Comparison of ENCODE assay signal across 10 cellular contexts in genomic region chr5:41748631-41749030, GRCh38.
DNase-seq lines count a peak whose midpoint lies in the region; ATAC-seq and TF ChIP-seq lines count a peak whose summit lies in the region.
"Had no signal": no experiment of that assay in that cellular context is flagged by ENCODE, and none has a peak within 500 bp of the region (broad histone marks: within the 10 kb centered on the region; RNA-seq: fewer than 3 reads in every experiment).

No MANE protein-coding gene starts in this region.

- H3K36me3 Mint-ChIP-seq in chondrocyte (ENCODE audit: low read depth) (peaks cover 11% of the 10 kb centered on the region), GM23338 (ENCODE audit: low read depth) (peaks cover 15% of the 10 kb centered on the region; the same call in 2 of the 3 replicates)

- H3K27ac Mint-ChIP-seq in chondrocyte (ENCODE audit: unreplicated experiment) (peak overlapping the region; percentile 14), GM23338 (no peak overlapping the region)

- no peaks in the 10 kb centered on the region for H3K79me2 ChIP-seq in GM23338 (replicated peaks; ENCODE audit: insufficient read depth)
- H3K79me2 ChIP-seq: hepatocyte had no signal

- H3K4me1 Mint-ChIP-seq in chondrocyte (ENCODE audit: low read depth) (peaks cover 25% of the 10 kb centered on the region), GM23338 (peaks cover 9% of the 10 kb centered on the region; the same call in 2 of the 3 replicates)

- H3K27ac ChIP-seq in esophagus squamous epithelium: no peak overlapping the region
- H3K27ac ChIP-seq in GM23338 (ENCODE audit: low read depth): no peak overlapping the region
- H3K27ac ChIP-seq: hepatocyte had no signal

- H4K20me1 ChIP-seq in GM23338 (replicated peaks; ENCODE audit: insufficient read depth): no peaks in the 10 kb centered on the region

- no peaks in the 10 kb centered on the region for H3F3A ChIP-seq in GM23338 (replicated peaks; ENCODE audit: low read depth)

- DNase-seq in chondrocyte (ENCODE audit: low spot score) (no peak), esophagus squamous epithelium (lab: John Stamatoyannopoulos, UW) (no peak), GM23338 (ENCODE audit: low spot score) (no peak), posterior vena cava (ENCODE audit: low spot score) (no peak), DMS153 treated with DMSO at 0.1 percent for 48 hours (lab: John Stamatoyannopoulos, UW; ENCODE audit: unreplicated experiment) (no peak)
- DNase-seq: NCI-H2029 had no signal

- no peak overlapping the region for H2AFZ ChIP-seq in GM23338
- H2AFZ ChIP-seq: hepatocyte had no signal

- H3K36me3 ChIP-seq in esophagus squamous epithelium (peaks cover 0 to 61% (median 0%) of the 10 kb centered on the region in 3 donors), GM23338 (ENCODE audit: insufficient read depth) (no peaks in the 10 kb centered on the region; the same call in 1 of the 2 replicates)

- H3K9me3 ChIP-seq in esophagus squamous epithelium: no peaks in the 10 kb centered on the region

- no peak overlapping the region for H3K4me3 Mint-ChIP-seq in chondrocyte (ENCODE audit: unreplicated experiment)
- no peak overlapping the region for H3K4me3 Mint-ChIP-seq in GM23338

- intact Hi-C loops in esophagus squamous epithelium (cut with DNase I): no loop called here
- intact Hi-C loops in posterior vena cava (cut with DNase I): no loop called here

- H3K9me2 ChIP-seq in GM23338 (ENCODE audit: insufficient read depth): no peaks in the 10 kb centered on the region

- no peaks in the 10 kb centered on the region for H3K27me3 Mint-ChIP-seq in chondrocyte (ENCODE audit: low read depth)
- no peaks in the 10 kb centered on the region for H3K27me3 Mint-ChIP-seq in GM23338 (ENCODE audit: insufficient read depth, low read depth, poor library complexity)

- H3K4me2 ChIP-seq in GM23338: no peak overlapping the region
- H3K4me2 ChIP-seq: hepatocyte had no signal

- no peaks in the 10 kb centered on the region for H3K27me3 ChIP-seq in esophagus squamous epithelium
- H3K27me3 ChIP-seq in GM23338 (ENCODE audit: insufficient read depth): no peaks in the 10 kb centered on the region
- H3K27me3 ChIP-seq: hepatocyte had no signal

- no peak for TF ChIP-seq CTCF in chondrocyte (IDR thresholded peaks at IDR 0.05)
- TF ChIP-seq CTCF in esophagus squamous epithelium (IDR thresholded peaks at IDR 0.05): no peak
- TF ChIP-seq CTCF in GM23338 (conservative IDR thresholded peaks at IDR 0.05; ENCODE audit: low read depth in 2 of 2): no peak

- H3K4me1 ChIP-seq in esophagus squamous epithelium (no peaks in the 10 kb centered on the region), GM23338 (ENCODE audit: insufficient read depth) (0 out of 2 replicates have a peak, but pooled peaks cover 13% of the 10 kb centered on the region)

- WGBS in esophagus squamous epithelium, 2 donors: 61 to 81% methylated on average over 2 of the region's 2 CpGs

- H3K4me3 ChIP-seq in esophagus squamous epithelium (no peak overlapping the region), GM23338 (no peak overlapping the region)
- H3K4me3 ChIP-seq: hepatocyte had no signal

- H3K9me3 Mint-ChIP-seq in chondrocyte (ENCODE audit: low read depth) (no peaks in the 10 kb centered on the region), GM23338 (no peaks in the 10 kb centered on the region)

- peak; percentile 99 for ATAC-seq in GM18502 (IDR thresholded peaks at IDR 0.05; ENCODE audit: poor library complexity, unreplicated experiment)
- peak; percentile 100 for ATAC-seq in GM19455 (IDR thresholded peaks at IDR 0.05; ENCODE audit: unreplicated experiment)
- ATAC-seq in HG03108 (IDR thresholded peaks at IDR 0.05; ENCODE audit: unreplicated experiment): peak; percentile 97
- no peak for ATAC-seq in GM23338

- no peak for TF ChIP-seq POLR2A in esophagus squamous epithelium (IDR thresholded peaks at IDR 0.05)

TF ChIP-seq in GM23338, 12 proteins besides CTCF, POLR2A, EP300 and RAD21:
- TF ChIP-seq EZH2phosphoT487 (IDR thresholded peaks at IDR 0.05; ENCODE audit: unreplicated experiment) (no peak), ZNF114 (CRISPR knock-in tag; IDR thresholded peaks at IDR 0.05) (no peak), ZNF331 (CRISPR knock-in tag; IDR thresholded peaks at IDR 0.05; ENCODE audit: low read depth) (no peak), CREB1 (CRISPR knock-in tag; IDR thresholded peaks at IDR 0.05; ENCODE audit: low read depth) (no peak), NANOG (IDR thresholded peaks at IDR 0.05; ENCODE audit: borderline replicate concordance) (no peak), ETS1 (IDR thresholded peaks at IDR 0.05) (no peak), EZH2 (IDR thresholded peaks at IDR 0.05; ENCODE audit: low read depth, unreplicated experiment) (no peak), POLR2AphosphoS5 (IDR thresholded peaks at IDR 0.05; ENCODE audit: low read depth) (no peak), JUNB (IDR thresholded peaks at IDR 0.05; ENCODE audit: unreplicated experiment) (no peak), STAT1 (IDR thresholded peaks at IDR 0.05; ENCODE audit: unreplicated experiment) (no peak), REST (IDR thresholded peaks at IDR 0.05; ENCODE audit: unreplicated experiment) (no peak)
TF ChIP-seq in GM23338: peak in this region for 0.
